In the genomic region with DNA sequence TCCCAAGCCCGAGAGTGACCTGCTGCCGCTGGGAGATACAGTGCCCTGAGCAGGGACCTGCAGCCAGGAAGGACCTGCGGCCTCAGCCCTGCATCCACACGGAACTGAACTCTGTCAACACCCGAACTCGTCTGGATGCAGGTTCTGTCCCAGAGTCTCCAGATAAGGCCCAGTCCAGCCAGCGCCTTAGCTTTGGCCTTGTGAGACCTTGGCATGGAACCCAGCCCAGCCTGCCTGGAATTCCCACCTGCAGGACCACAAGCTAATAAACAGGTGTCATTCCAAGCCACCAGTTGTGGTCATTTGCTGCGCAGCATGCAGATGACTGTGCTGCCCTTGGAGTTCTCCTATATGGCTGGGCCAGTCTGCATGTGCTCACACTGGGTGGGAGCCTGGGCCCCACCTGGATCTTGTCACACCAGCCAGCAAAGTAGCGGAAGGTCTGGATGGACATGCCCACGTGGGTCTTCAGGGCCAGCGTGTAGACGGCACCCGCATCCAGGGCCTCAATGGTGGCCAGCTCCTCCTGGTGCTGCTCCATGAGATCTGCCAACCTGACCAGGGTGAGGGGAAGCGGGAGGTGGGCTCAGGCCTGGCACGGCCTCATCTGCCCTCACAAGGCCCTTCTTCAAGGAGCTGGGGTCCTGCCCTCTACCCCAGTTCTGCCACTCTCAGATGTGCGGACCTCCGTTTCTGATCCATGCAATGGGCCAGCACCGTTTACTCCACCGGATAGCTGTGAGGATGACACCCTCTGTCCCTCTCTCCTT, we compare ENCODE assay signal across 1 cellular context.
TF ChIP-seq lines count a peak whose summit lies in the region.

No MANE protein-coding gene starts in this region.

TF ChIP-seq in H1, 55 proteins besides CTCF, POLR2A, EP300 and RAD21:
- TF ChIP-seq FOSL1 (IDR thresholded peaks at IDR 0.05; ENCODE audit: insufficient read depth, low read depth, low read length) (no peak), EGR1 (IDR thresholded peaks at IDR 0.05; ENCODE audit: borderline replicate concordance, low read depth, low read length) (no peak), CEBPB (IDR thresholded peaks at IDR 0.05; ENCODE audit: low read depth, low read length) (no peak), GABPA (IDR thresholded peaks at IDR 0.05; ENCODE audit: borderline replicate concordance, insufficient read depth, low read length) (no peak), SP2 (IDR thresholded peaks at IDR 0.05; ENCODE audit: low read length) (no peak), RNF2 (IDR thresholded peaks at IDR 0.05; ENCODE audit: borderline replicate concordance, low read depth, low read length, missing control alignments, poor library complexity, severe bottlenecking) (no peak), RFX5 (IDR thresholded peaks at IDR 0.05; ENCODE audit: borderline replicate concordance, low read depth, low read length) (no peak), SIN3A (conservative IDR thresholded peaks at IDR 0.05 in 1 of 2, IDR thresholded peaks at IDR 0.05 in 1 of 2; ENCODE audit: low read depth in 1 of 2, low read length in 2 of 2) (no peak), HDAC6 (IDR thresholded peaks at IDR 0.05; ENCODE audit: low read depth, low read length) (no peak), POLR2AphosphoS5 (IDR thresholded peaks at IDR 0.05; ENCODE audit: low read depth, low read length) (no peak), CHD1 (IDR thresholded peaks at IDR 0.05; ENCODE audit: low read depth, low read length) (no peak), NANOG (IDR thresholded peaks at IDR 0.05; ENCODE audit: insufficient read depth, low read depth, low read length, poor library complexity, severe bottlenecking) (no peak), JUN (IDR thresholded peaks at IDR 0.05; ENCODE audit: low read depth, low read length) (no peak), ZNF274 (IDR thresholded peaks at IDR 0.05; ENCODE audit: borderline replicate concordance, extremely low read depth, low read length) (no peak), YY1 (IDR thresholded peaks at IDR 0.05; ENCODE audit: low read depth, low read length) (no peak)
- TF ChIP-seq, protein P1, sequence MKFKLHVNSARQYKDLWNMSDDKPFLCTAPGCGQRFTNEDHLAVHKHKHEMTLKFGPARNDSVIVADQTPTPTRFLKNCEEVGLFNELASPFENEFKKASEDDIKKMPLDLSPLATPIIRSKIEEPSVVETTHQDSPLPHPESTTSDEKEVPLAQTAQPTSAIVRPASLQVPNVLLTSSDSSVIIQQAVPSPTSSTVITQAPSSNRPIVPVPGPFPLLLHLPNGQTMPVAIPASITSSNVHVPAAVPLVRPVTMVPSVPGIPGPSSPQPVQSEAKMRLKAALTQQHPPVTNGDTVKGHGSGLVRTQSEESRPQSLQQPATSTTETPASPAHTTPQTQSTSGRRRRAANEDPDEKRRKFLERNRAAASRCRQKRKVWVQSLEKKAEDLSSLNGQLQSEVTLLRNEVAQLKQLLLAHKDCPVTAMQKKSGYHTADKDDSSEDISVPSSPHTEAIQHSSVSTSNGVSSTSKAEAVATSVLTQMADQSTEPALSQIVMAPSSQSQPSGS (IDR thresholded peaks at IDR 0.05; ENCODE audit: low read length) = no peak
TF ChIP-seq in H1: peak in this region for 0.
